2 cellular contexts compared by ENCODE assay signal in genomic region chr5:163445345-163445744, GRCh38.
A peak's percentile ranks its signal among the peaks of the same experiment; 100 is the strongest.
TF ChIP-seq lines count a peak whose summit lies in the region.

No MANE protein-coding gene starts in this region.

TF ChIP-seq in K562, 482 proteins besides CTCF, POLR2A, EP300 and RAD21:
- TF ChIP-seq HNRNPUL1 (IDR thresholded peaks at IDR 0.05; ENCODE audit: low read length) (no peak), SUPT5H (IDR thresholded peaks at IDR 0.05) (0 out of 2 replicates have a peak, but pooled peaks have one; percentile 24), HMGN3 (IDR thresholded peaks at IDR 0.05; ENCODE audit: borderline replicate concordance, extremely low read depth, insufficient read length, low read depth, low read length) (no peak)
TF ChIP-seq in K562: peak in this region for 1.

TF ChIP-seq in H1, 55 proteins besides CTCF, POLR2A, EP300 and RAD21:
- peak; percentile 29 for TF ChIP-seq POLR2AphosphoS5 (IDR thresholded peaks at IDR 0.05; ENCODE audit: low read depth, low read length)
- TF ChIP-seq CBX5 (IDR thresholded peaks at IDR 0.05; ENCODE audit: low read depth, low read length) = no peak
